Comparison of ENCODE assay signal across 1 cellular context in the genomic region with DNA sequence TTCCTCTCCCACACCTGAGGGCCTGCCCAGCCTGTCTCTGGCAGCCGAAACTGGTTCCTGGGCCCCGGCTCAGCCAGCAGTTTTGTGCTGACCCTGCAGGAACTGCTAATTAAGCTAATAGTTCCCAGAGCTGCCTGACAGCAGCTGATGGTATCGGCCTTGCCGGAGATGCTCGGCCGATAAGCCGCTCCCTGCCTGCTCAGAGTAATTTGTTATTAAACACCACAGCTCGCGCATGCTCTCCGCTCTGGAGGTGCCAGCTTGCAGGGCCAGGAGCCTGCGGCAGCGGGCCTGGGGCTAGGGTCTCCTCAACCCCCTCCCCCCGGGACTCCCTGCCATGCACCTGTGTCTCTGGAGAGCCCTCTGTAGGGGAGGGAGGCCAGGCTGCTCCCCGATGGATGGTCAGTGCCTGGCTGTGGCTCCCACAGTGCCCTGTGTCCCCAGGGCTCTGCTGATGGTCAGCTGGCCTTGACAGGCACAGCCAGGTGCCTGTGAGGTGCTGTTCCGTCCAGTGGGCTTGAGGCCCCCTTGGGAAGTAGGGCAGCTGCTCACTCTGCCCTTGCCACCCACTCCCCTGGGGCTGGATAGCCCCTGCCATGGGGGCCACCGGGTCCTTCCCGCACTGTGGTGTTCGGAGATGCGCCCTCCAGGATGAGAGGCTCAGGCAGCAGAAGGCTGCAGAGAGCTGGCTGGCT.
A peak's percentile ranks its signal among the peaks of the same experiment; 100 is the strongest.
TF ChIP-seq lines count a peak whose summit lies in the region.

No MANE protein-coding gene starts in this region.

TF ChIP-seq in K562, 482 proteins besides CTCF, POLR2A, EP300 and RAD21:
- peak; percentile 46; the same call in 1 of the 2 replicates for TF ChIP-seq ZNF316 (IDR thresholded peaks at IDR 0.05)
- TF ChIP-seq POLR2G (IDR thresholded peaks at IDR 0.05; ENCODE audit: low read depth, low read length), result peak; percentile 26; the same call in 1 of the 2 replicates
- TF ChIP-seq, protein P1, sequence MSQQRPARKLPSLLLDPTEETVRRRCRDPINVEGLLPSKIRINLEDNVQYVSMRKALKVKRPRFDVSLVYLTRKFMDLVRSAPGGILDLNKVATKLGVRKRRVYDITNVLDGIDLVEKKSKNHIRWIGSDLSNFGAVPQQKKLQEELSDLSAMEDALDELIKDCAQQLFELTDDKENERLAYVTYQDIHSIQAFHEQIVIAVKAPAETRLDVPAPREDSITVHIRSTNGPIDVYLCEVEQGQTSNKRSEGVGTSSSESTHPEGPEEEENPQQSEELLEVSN (IDR thresholded peaks at IDR 0.05; ENCODE audit: borderline replicate concordance in 1 of 2, extremely low read depth in 1 of 2, insufficient read depth in 1 of 2, insufficient read length in 1 of 2, low read depth in 1 of 2, low read length in 1 of 2, poor library complexity in 1 of 2, severe bottlenecking in 1 of 2), result no peak
